8 cellular contexts compared by ENCODE assay signal in the genomic region with DNA sequence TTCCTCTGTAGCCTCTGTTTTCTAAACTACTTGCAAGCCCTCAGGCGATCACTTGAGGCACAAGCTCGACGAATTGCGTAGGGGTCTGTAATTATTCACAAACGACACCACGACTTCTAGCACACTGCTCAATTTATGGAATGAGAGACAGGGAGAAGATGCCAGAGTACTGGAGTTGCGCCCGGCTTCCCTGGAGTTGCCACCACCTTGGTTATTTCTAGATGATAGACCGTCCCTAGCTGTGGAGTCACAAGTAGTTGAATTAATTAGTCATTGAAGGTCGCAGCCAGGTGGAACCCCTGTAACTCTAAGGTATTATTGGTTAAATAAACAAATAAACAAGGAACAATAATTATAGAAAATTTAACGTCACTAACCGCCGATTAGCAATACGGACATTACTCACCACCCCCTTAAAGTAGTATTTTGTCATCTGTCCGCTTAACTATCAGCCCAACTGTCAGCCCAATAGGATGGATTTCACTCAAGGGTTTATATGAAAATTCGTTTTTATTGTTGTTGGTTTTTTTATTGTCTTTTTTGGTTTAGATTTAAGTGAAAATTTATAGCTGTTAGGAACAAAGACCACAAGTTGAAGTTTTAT. TPM values are rescaled to one million over a fixed set of nuclear protein-coding genes. Genes with fewer than 3 reads are reported as not detected.
DNase-seq lines count a peak whose midpoint lies in the region; ATAC-seq and TF ChIP-seq lines count a peak whose summit lies in the region.

No MANE protein-coding gene starts in this region.

- ATAC-seq in GM18870 (IDR thresholded peaks at IDR 0.05; ENCODE audit: unreplicated experiment) (peak; percentile 1), mucosa of descending colon (peak; percentile 4), HG03520 (IDR thresholded peaks at IDR 0.05; ENCODE audit: unreplicated experiment) (no peak), GM21619 (IDR thresholded peaks at IDR 0.05; ENCODE audit: unreplicated experiment) (no peak)

- H3K4me3 ChIP-seq in ACC112 (ENCODE audit: low read depth, low read length) (peak overlapping the region; percentile 93), mucosa of descending colon (peak overlapping the region; percentile 91)

- H3K9me3 ChIP-seq in mucosa of descending colon, result peaks cover 6% of the 10 kb centered on the region

- intact Hi-C loops in mucosa of descending colon (cut with DNase I, micrococcal nuclease), result no loop called here

- H2AFZ ChIP-seq in ACC112 (ENCODE audit: low read length, unreplicated experiment), result peak overlapping the region; percentile 44

- no peaks in the 10 kb centered on the region for H3K27me3 ChIP-seq in ACC112 (ENCODE audit: insufficient read depth, low read length)

- TF ChIP-seq CTCF in mucosa of descending colon (IDR thresholded peaks at IDR 0.05), result no peak

- H3K36me3 ChIP-seq in ACC112 (ENCODE audit: insufficient read depth, low read length), result peaks cover 9% of the 10 kb centered on the region
- no peaks in the 10 kb centered on the region for H3K36me3 ChIP-seq in mucosa of descending colon (ENCODE audit: low read depth)

- peaks cover 50% of the 10 kb centered on the region for H3K79me2 ChIP-seq in ACC112 (ENCODE audit: control insufficient read depth, insufficient read depth, low read length, unreplicated experiment)

- H3K4me1 ChIP-seq in ACC112 (ENCODE audit: control insufficient read depth, insufficient read depth, low read length, unreplicated experiment), result peaks cover 27% of the 10 kb centered on the region
- H3K4me1 ChIP-seq in mucosa of descending colon (ENCODE audit: low read depth), result peaks cover 25% of the 10 kb centered on the region

- H3K27ac ChIP-seq in ACC112 (ENCODE audit: low read depth, low read length), result peak overlapping the region; percentile 100
- peak overlapping the region; percentile 95 for H3K27ac ChIP-seq in cingulate gyrus (ENCODE audit: low read depth, low read length)

- peak; percentile 66 for DNase-seq in NCI-H510A treated with DMSO at 0.1 percent for 48 hours (lab: John Stamatoyannopoulos, UW)
- no peak for DNase-seq in mucosa of descending colon
- no peak for DNase-seq in OCI-M1 (lab: John Stamatoyannopoulos, UW)

RNA-seq across cellular contexts. Expression of a gene that starts 0.9 kb away (rescaled TPM):
- total RNA-seq in mucosa of descending colon, result 10 to 100 TPM; 50.4 to 61.6 (median 55.3) TPM

RNA-seq across cellular contexts. Expression of a gene that starts 1.0 kb away (rescaled TPM):
- 1 to 10 TPM in 1 of 3 donors, under 1 TPM in 2; 0.55 to 1.7 (median 0.90) TPM for total RNA-seq in mucosa of descending colon

Comparison
In these comparisons a context has a peak if more than half of its experiments do, and no peak if none do; other contexts are left out.
1. ATAC-seq: peak in GM18870 (single experiment) and mucosa of descending colon (single experiment); none in HG03520 (single experiment) and GM21619 (single experiment).